ENCODE assay signal across 1 cellular context in the genomic region with DNA sequence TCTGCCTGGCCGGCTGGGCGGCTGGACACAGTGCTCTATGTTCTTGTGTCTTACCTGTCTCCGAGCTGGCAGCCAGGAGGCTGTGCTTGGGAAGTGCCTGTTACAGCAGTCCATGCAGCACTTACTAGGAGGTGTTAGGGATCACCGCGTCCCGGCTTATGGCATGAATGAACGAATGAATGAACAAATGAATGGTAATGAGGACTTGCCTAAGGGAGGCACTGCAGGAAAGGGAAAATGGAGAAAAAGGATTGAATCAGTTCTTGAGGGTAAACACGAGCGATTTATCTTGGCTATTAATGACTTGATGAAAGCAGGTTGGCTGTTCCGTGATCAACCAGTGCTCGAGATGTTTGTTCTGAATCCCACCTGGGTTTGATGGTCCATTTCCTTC.
TF ChIP-seq lines count a peak whose summit lies in the region.

No MANE protein-coding gene starts in this region.

TF ChIP-seq in H1, 55 proteins besides CTCF, POLR2A, EP300 and RAD21:
- TF ChIP-seq, protein P1, sequence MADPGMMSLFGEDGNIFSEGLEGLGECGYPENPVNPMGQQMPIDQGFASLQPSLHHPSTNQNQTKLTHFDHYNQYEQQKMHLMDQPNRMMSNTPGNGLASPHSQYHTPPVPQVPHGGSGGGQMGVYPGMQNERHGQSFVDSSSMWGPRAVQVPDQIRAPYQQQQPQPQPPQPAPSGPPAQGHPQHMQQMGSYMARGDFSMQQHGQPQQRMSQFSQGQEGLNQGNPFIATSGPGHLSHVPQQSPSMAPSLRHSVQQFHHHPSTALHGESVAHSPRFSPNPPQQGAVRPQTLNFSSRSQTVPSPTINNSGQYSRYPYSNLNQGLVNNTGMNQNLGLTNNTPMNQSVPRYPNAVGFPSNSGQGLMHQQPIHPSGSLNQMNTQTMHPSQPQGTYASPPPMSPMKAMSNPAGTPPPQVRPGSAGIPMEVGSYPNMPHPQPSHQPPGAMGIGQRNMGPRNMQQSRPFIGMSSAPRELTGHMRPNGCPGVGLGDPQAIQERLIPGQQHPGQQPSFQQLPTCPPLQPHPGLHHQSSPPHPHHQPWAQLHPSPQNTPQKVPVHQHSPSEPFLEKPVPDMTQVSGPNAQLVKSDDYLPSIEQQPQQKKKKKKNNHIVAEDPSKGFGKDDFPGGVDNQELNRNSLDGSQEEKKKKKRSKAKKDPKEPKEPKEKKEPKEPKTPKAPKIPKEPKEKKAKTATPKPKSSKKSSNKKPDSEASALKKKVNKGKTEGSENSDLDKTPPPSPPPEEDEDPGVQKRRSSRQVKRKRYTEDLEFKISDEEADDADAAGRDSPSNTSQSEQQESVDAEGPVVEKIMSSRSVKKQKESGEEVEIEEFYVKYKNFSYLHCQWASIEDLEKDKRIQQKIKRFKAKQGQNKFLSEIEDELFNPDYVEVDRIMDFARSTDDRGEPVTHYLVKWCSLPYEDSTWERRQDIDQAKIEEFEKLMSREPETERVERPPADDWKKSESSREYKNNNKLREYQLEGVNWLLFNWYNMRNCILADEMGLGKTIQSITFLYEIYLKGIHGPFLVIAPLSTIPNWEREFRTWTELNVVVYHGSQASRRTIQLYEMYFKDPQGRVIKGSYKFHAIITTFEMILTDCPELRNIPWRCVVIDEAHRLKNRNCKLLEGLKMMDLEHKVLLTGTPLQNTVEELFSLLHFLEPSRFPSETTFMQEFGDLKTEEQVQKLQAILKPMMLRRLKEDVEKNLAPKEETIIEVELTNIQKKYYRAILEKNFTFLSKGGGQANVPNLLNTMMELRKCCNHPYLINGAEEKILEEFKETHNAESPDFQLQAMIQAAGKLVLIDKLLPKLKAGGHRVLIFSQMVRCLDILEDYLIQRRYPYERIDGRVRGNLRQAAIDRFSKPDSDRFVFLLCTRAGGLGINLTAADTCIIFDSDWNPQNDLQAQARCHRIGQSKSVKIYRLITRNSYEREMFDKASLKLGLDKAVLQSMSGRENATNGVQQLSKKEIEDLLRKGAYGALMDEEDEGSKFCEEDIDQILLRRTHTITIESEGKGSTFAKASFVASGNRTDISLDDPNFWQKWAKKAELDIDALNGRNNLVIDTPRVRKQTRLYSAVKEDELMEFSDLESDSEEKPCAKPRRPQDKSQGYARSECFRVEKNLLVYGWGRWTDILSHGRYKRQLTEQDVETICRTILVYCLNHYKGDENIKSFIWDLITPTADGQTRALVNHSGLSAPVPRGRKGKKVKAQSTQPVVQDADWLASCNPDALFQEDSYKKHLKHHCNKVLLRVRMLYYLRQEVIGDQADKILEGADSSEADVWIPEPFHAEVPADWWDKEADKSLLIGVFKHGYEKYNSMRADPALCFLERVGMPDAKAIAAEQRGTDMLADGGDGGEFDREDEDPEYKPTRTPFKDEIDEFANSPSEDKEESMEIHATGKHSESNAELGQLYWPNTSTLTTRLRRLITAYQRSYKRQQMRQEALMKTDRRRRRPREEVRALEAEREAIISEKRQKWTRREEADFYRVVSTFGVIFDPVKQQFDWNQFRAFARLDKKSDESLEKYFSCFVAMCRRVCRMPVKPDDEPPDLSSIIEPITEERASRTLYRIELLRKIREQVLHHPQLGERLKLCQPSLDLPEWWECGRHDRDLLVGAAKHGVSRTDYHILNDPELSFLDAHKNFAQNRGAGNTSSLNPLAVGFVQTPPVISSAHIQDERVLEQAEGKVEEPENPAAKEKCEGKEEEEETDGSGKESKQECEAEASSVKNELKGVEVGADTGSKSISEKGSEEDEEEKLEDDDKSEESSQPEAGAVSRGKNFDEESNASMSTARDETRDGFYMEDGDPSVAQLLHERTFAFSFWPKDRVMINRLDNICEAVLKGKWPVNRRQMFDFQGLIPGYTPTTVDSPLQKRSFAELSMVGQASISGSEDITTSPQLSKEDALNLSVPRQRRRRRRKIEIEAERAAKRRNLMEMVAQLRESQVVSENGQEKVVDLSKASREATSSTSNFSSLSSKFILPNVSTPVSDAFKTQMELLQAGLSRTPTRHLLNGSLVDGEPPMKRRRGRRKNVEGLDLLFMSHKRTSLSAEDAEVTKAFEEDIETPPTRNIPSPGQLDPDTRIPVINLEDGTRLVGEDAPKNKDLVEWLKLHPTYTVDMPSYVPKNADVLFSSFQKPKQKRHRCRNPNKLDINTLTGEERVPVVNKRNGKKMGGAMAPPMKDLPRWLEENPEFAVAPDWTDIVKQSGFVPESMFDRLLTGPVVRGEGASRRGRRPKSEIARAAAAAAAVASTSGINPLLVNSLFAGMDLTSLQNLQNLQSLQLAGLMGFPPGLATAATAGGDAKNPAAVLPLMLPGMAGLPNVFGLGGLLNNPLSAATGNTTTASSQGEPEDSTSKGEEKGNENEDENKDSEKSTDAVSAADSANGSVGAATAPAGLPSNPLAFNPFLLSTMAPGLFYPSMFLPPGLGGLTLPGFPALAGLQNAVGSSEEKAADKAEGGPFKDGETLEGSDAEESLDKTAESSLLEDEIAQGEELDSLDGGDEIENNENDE (IDR thresholded peaks at IDR 0.05; ENCODE audit: insufficient replicate concordance, low read length) = no peak
- no peak for TF ChIP-seq JUND (IDR thresholded peaks at IDR 0.05; ENCODE audit: low read length)
- no peak for TF ChIP-seq POU5F1 (IDR thresholded peaks at IDR 0.05; ENCODE audit: low read depth, low read length)
- no peak for TF ChIP-seq SP4 (IDR thresholded peaks at IDR 0.05; ENCODE audit: low read length)
- no peak for TF ChIP-seq RNF2 (IDR thresholded peaks at IDR 0.05; ENCODE audit: borderline replicate concordance, low read depth, low read length, missing control alignments, poor library complexity, severe bottlenecking)
- no peak for TF ChIP-seq SIRT6 (IDR thresholded peaks at IDR 0.05; ENCODE audit: low read length)
- TF ChIP-seq, protein P2, sequence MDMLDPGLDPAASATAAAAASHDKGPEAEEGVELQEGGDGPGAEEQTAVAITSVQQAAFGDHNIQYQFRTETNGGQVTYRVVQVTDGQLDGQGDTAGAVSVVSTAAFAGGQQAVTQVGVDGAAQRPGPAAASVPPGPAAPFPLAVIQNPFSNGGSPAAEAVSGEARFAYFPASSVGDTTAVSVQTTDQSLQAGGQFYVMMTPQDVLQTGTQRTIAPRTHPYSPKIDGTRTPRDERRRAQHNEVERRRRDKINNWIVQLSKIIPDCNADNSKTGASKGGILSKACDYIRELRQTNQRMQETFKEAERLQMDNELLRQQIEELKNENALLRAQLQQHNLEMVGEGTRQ (IDR thresholded peaks at IDR 0.05; ENCODE audit: low read length) = no peak
- TF ChIP-seq SAP30 (IDR thresholded peaks at IDR 0.05; ENCODE audit: insufficient read depth, insufficient replicate concordance, low read length) = no peak
- TF ChIP-seq MAFK (IDR thresholded peaks at IDR 0.05; ENCODE audit: low read depth, low read length) = no peak
- no peak for TF ChIP-seq RXRA (IDR thresholded peaks at IDR 0.05; ENCODE audit: insufficient read depth, low read depth, low read length)
- TF ChIP-seq CHD2 (IDR thresholded peaks at IDR 0.05; ENCODE audit: low read length) = no peak
- no peak for TF ChIP-seq KDM1A (IDR thresholded peaks at IDR 0.05; ENCODE audit: borderline replicate concordance, low read length)
- TF ChIP-seq KDM4A (IDR thresholded peaks at IDR 0.05; ENCODE audit: low read depth, low read length, severe bottlenecking) = no peak
- TF ChIP-seq, protein P3, sequence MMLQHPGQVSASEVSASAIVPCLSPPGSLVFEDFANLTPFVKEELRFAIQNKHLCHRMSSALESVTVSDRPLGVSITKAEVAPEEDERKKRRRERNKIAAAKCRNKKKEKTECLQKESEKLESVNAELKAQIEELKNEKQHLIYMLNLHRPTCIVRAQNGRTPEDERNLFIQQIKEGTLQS (IDR thresholded peaks at IDR 0.05; ENCODE audit: insufficient read depth, low read depth, low read length) = no peak
- TF ChIP-seq, protein P4, sequence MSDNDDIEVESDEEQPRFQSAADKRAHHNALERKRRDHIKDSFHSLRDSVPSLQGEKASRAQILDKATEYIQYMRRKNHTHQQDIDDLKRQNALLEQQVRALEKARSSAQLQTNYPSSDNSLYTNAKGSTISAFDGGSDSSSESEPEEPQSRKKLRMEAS (IDR thresholded peaks at IDR 0.05) = no peak
- no peak for TF ChIP-seq TCF12 (IDR thresholded peaks at IDR 0.05; ENCODE audit: low read depth, low read length)
- TF ChIP-seq HDAC6 (IDR thresholded peaks at IDR 0.05; ENCODE audit: low read depth, low read length) = no peak
- TF ChIP-seq CBX8 (IDR thresholded peaks at IDR 0.05; ENCODE audit: borderline replicate concordance, low read depth, low read length) = no peak
- TF ChIP-seq BACH1 (IDR thresholded peaks at IDR 0.05; ENCODE audit: low read length) = no peak
TF ChIP-seq in H1: peak in this region for 0.
